Comparison of ENCODE assay signal across 8 cellular contexts in the genomic region with DNA sequence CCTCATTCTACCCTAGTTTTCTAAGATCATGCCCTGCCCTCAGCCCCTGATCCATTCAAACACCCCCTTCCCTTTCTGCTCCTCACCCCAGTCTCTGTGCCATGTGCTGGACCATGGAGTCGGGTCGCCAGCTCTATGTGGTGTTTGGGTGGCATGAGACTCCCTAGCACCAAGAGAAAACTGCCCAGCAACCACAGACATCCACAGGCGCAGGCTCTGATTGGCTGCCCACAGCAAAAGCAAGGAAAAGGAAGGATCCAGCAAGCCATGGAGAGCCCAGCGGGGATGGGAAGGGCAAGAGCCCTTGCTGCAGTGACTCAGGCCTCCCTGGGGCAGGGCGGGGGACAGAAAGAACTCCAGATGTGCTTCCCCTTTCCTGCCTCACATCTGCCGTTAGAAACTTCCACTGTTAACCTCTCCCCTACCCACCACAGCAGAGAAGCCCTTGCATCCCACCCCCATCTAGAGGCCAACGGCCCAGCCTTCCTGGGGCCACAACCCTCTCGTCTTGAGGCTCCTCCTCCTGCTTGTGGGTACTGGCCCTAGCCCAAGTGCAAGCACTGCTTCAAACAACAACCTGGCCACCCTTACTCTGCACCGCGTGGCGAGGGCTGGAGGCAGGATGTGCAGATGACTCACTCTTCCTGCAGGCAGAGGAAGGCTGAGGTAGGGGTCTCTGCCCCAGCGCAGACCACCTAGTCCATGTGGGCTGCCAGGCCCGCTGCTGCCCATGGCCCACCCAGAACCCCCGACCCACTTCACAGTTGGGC. TPM values are rescaled to one million over a fixed set of nuclear protein-coding genes. Genes with fewer than 3 reads are reported as not detected.
DNase-seq lines count a peak whose midpoint lies in the region; ATAC-seq and TF ChIP-seq lines count a peak whose summit lies in the region.

No MANE protein-coding gene starts in this region.

- dilution Hi-C loops in IMR-90 (cut with HindIII; ENCODE audit: low sequenced_read_pairs, unreplicated experiment), result no loop called here

- peak overlapping the region; percentile 84 for H3K14ac ChIP-seq in IMR-90 (replicated peaks; ENCODE audit: low read depth, low read length)

- H2BK20ac ChIP-seq in IMR-90 (ENCODE audit: low read depth, low read length), result peak overlapping the region; percentile 81

- intact Hi-C loops in IMR-90 (cut with micrococcal nuclease), result no loop called here
- intact Hi-C loops in left ventricle myocardium superior (cut with micrococcal nuclease), result no loop called here

- peak overlapping the region; percentile 82 for H2AFZ ChIP-seq in IMR-90 (replicated peaks; ENCODE audit: low read length, poor library complexity)

- peak overlapping the region; percentile 55 for H4K5ac ChIP-seq in IMR-90 (ENCODE audit: low read depth, low read length)

- peak overlapping the region; percentile 99 for H2AK5ac ChIP-seq in IMR-90 (ENCODE audit: low read depth, low read length)

- BruUV-seq in IMR-90 (replicated peaks; lab: Mats Ljungman, UMichigan), result no TSS peak

- H3K27ac ChIP-seq in C4-2B (peak overlapping the region; percentile 83), IMR-90 (ENCODE audit: insufficient read depth, low read length) (peak overlapping the region; percentile 78), angular gyrus (ENCODE audit: low read depth, low read length) (peak overlapping the region; percentile 65)

- H3K27me3 Mint-ChIP-seq in T-cell, result no peaks in the 10 kb centered on the region

- H3K36me3 Mint-ChIP-seq in T-cell, result peaks cover 15% of the 10 kb centered on the region

- peak overlapping the region; percentile 47 for H3K9ac ChIP-seq in IMR-90 (ENCODE audit: low read depth, low read length)

- no peaks in the 10 kb centered on the region for H3K9me3 ChIP-seq in IMR-90 (ENCODE audit: control insufficient read depth, insufficient read depth, low read length)

- H3K27ac Mint-ChIP-seq in T-cell, result peak overlapping the region; percentile 97 to 99

- H3K4me1 ChIP-seq in IMR-90 (ENCODE audit: control insufficient read depth, insufficient read depth, low read length), result peaks cover 40% of the 10 kb centered on the region

- peaks cover 27% of the 10 kb centered on the region for H3K9me1 ChIP-seq in IMR-90 (ENCODE audit: insufficient read depth, low read length)

- in situ Hi-C loops in IMR-90 (cut with MboI; ENCODE audit: low sequenced_read_pairs), result loop anchor here (5.0 kb wide), 1 partner anchor 159 kb away; no protein-coding TSS in a partner anchor

- ATAC-seq in GM19452 (IDR thresholded peaks at IDR 0.05; ENCODE audit: unreplicated experiment) (peak; percentile 43), IMR-90 (ENCODE audit: low read depth) (peak; percentile 57), T-cell (replicated peaks in 1 of 4) (peak; percentile 53 to 79 (median 76)), left ventricle myocardium superior (peak; percentile 63), HG02970 (IDR thresholded peaks at IDR 0.05; ENCODE audit: low FRiP score, unreplicated experiment) (no peak)

- WGBS in IMR-90 (ENCODE audit: extremely low coverage in 2 of 2, insufficient read length in 1 of 2), 2 experiments, result 0% methylated on average over 4 of the region's 14 CpGs; no CpG with 5 or more reads in 1 of the 2 experiments

- H3K9me3 Mint-ChIP-seq in T-cell, result no peaks in the 10 kb centered on the region

- H3K79me1 ChIP-seq in IMR-90 (ENCODE audit: low read depth in 1 of 2, low read length in 2 of 2), result peaks cover 21 to 51% of the 10 kb centered on the region in 2 experiments

- H3K4me3 ChIP-seq in IMR-90 (ENCODE audit: insufficient read depth, low read depth, low read length) (peak overlapping the region; percentile 3; the same call in 1 of the 2 replicates), retinal pigment epithelial cell (ENCODE audit: low read length) (peak overlapping the region; percentile 12)

- POLR2A ChIA-PET in IMR-90 (lab: Charles Lee; ENCODE audit: unreplicated experiment) (no interaction called here), T-cell (lab: Charles Lee) (interaction anchor here (0.6 to 6.5 kb wide), 10 partner anchors 11 to 300 kb away, joined by 3 to 98 read pairs (median 8); partner anchors contain the start of genes TUT1 (in 2 of the 2), AHNAK (in 1 of the 2), C11orf98 (in 1 of the 2) and CSKMT (in 1 of the 2))

- peaks cover 34% of the 10 kb centered on the region for H4K20me1 ChIP-seq in IMR-90 (ENCODE audit: insufficient read depth, low read length)

- peaks cover 19% of the 10 kb centered on the region for H3K36me3 ChIP-seq in IMR-90 (ENCODE audit: control insufficient read depth, insufficient read depth, low read length)

- H3K27me3 ChIP-seq in IMR-90 (ENCODE audit: control insufficient read depth, insufficient read depth, low read length), result no peaks in the 10 kb centered on the region

- H3K4me2 ChIP-seq in IMR-90 (ENCODE audit: low read depth, low read length), result peak overlapping the region; percentile 75

- H2BK15ac ChIP-seq in IMR-90 (ENCODE audit: low read depth, low read length), result peak overlapping the region; percentile 75; the same call in 2 of the 3 replicates

- peak overlapping the region; percentile 95 for H3K4ac ChIP-seq in IMR-90 (ENCODE audit: low read depth, low read length)

- no peak; the same call in 1 of the 2 replicates for TF ChIP-seq RAD21 in IMR-90 (IDR thresholded peaks at IDR 0.05; ENCODE audit: low read length)

- peak overlapping the region; percentile 87 for H2BK120ac ChIP-seq in IMR-90 (ENCODE audit: low read depth, low read length)

- peak overlapping the region; percentile 92 for H2AK9ac ChIP-seq in IMR-90 (replicated peaks; ENCODE audit: low read depth, low read length, poor library complexity)

- CTCF ChIA-PET in IMR-90 (lab: Yijun Ruan, JAX), result interaction anchor here (0.6 to 2.7 kb wide), 5 partner anchors 14 to 162 kb away, joined by 3 to 9 read pairs (median 6); no protein-coding TSS in a partner anchor
- CTCF ChIA-PET in T-cell (lab: Charles Lee), result interaction anchor here (0.5 to 5.2 kb wide), 12 partner anchors 9 to 132 kb away, joined by 3 to 63 read pairs (median 6); partner anchors contain the start of genes AHNAK (in 1 of the 2) and EEF1G (in 1 of the 2)

- H3K18ac ChIP-seq in IMR-90 (ENCODE audit: low read depth, low read length), result peak overlapping the region; percentile 72

- TF ChIP-seq CTCF in C4-2B (conservative IDR thresholded peaks at IDR 0.05) (no peak), IMR-90 (conservative IDR thresholded peaks at IDR 0.05; ENCODE audit: low read depth, low read length) (no peak), retinal pigment epithelial cell (conservative IDR thresholded peaks at IDR 0.05; ENCODE audit: low read depth, low read length) (no peak)

- H3K23ac ChIP-seq in IMR-90 (ENCODE audit: low read depth, low read length), result peak overlapping the region; percentile 77

- peak overlapping the region; percentile 71 to 82 (median 77) for H3K4me3 Mint-ChIP-seq in T-cell

- DNase-seq in IMR-90 (peak; percentile 95), T-cell (peak; percentile 65 to 89 (median 80)), left ventricle myocardium superior (peak; percentile 90), retinal pigment epithelial cell (ENCODE audit: low read depth) (peak; percentile 82)

- no peak for TF ChIP-seq POLR2A in IMR-90 (IDR thresholded peaks at IDR 0.05; ENCODE audit: low read depth, low read length)

- H4K8ac ChIP-seq in IMR-90 (ENCODE audit: low read depth in 2 of 2, low read length in 2 of 2), result peak overlapping the region; percentile 1 to 87

- peak overlapping the region; percentile 87 for H2BK5ac ChIP-seq in IMR-90 (ENCODE audit: low read depth, low read length, poor library complexity, severe bottlenecking)

- peak overlapping the region; percentile 85 for H4K91ac ChIP-seq in IMR-90 (ENCODE audit: insufficient read depth, low read depth, low read length)

- peaks cover 90 to 96% (median 91%) of the 10 kb centered on the region in 3 donors for H3K4me1 Mint-ChIP-seq in T-cell

- peak overlapping the region; percentile 83 for H3K56ac ChIP-seq in IMR-90 (ENCODE audit: extremely low read depth, insufficient read depth, low read length)

TF ChIP-seq in IMR-90, 13 proteins besides CTCF, POLR2A, EP300 and RAD21 (continues in another document):
- TF ChIP-seq RCOR1 (IDR thresholded peaks at IDR 0.05; ENCODE audit: insufficient replicate concordance, low read length) (no peak), BHLHE40 (IDR thresholded peaks at IDR 0.05; ENCODE audit: low read depth, low read length) (peak; percentile 88)

RNA-seq across cellular contexts. Expression of gene AHNAK, which starts 9.7 kb away (rescaled TPM):
- 695 and 735 TPM in 2 replicates for total RNA-seq in IMR-90 (2012; rRNA removed)
- polyA plus RNA-seq in IMR-90 (2012; rRNA removed), result 80.7 and 95.1 TPM in 2 replicates
- 22.8 and 36.6 TPM in 2 replicates for polyA plus RNA-seq in IMR-90 (2012; cell fraction: cytosol; rRNA removed)
- 45.0 and 186 TPM in 2 replicates for polyA plus RNA-seq in IMR-90 (2012; cell fraction: nucleus; rRNA removed; ENCODE audit: low replicate concordance)
- 100 to 1,000 TPM; 267 to 636 (median 395) TPM for total RNA-seq in T-cell
- total RNA-seq in left ventricle myocardium superior, result 354 TPM

RNA-seq across cellular contexts. Expression of gene EEF1G, which starts 17.4 kb away (rescaled TPM):
- total RNA-seq in IMR-90 (2012; rRNA removed), result 1,598 and 1,857 TPM in 2 replicates
- polyA plus RNA-seq in IMR-90 (2012; rRNA removed), result 1,684 and 1,697 TPM in 2 replicates
- 1,447 and 1,704 TPM in 2 replicates for polyA plus RNA-seq in IMR-90 (2012; cell fraction: cytosol; rRNA removed)
- polyA plus RNA-seq in IMR-90 (2012; cell fraction: nucleus; rRNA removed; ENCODE audit: low replicate concordance), result 506 and 710 TPM in 2 replicates
- total RNA-seq in T-cell, result 1,000 to 10,000 TPM; 1,908 to 2,187 (median 2,119) TPM
- total RNA-seq in left ventricle myocardium superior, result 804 TPM

RNA-seq across cellular contexts. Expression of gene TUT1, which starts 35.0 kb away (rescaled TPM):
- 3.3 and 4.3 TPM in 2 replicates for total RNA-seq in IMR-90 (2012; rRNA removed)
- 10.1 TPM in 2 replicates for polyA plus RNA-seq in IMR-90 (2012; rRNA removed)
- polyA plus RNA-seq in IMR-90 (2012; cell fraction: cytosol; rRNA removed), result 8.4 and 9.3 TPM in 2 replicates
- 42.6 and 48.7 TPM in 2 replicates for polyA plus RNA-seq in IMR-90 (2012; cell fraction: nucleus; rRNA removed; ENCODE audit: low replicate concordance)
- total RNA-seq in T-cell, result 10 to 100 TPM; 35.2 to 56.0 (median 42.9) TPM
- total RNA-seq in left ventricle myocardium superior, result 12.3 TPM

RNA-seq across cellular contexts. Expression of gene MTA2, which starts 45.4 kb away (rescaled TPM):
- total RNA-seq in IMR-90 (2012; rRNA removed) (126 and 136 TPM in 2 replicates), T-cell (100 to 1,000 TPM; 151 to 185 (median 184) TPM), left ventricle myocardium superior (33.1 TPM)
- 28.0 and 34.8 TPM in 2 replicates for polyA plus RNA-seq in IMR-90 (2012; rRNA removed)
- 14.4 and 18.0 TPM in 2 replicates for polyA plus RNA-seq in IMR-90 (2012; cell fraction: cytosol; rRNA removed)
- polyA plus RNA-seq in IMR-90 (2012; cell fraction: nucleus; rRNA removed; ENCODE audit: low replicate concordance), result 35.6 and 60.7 TPM in 2 replicates

RNA-seq across cellular contexts. Expression of gene EML3, which starts 56.3 kb away (rescaled TPM):
- total RNA-seq in IMR-90 (2012; rRNA removed) (4.4 and 5.0 TPM in 2 replicates), T-cell (100 to 1,000 TPM; 160 to 372 (median 328) TPM), left ventricle myocardium superior (12.9 TPM)
- 24.7 and 26.1 TPM in 2 replicates for polyA plus RNA-seq in IMR-90 (2012; rRNA removed)
- 13.6 and 18.0 TPM in 2 replicates for polyA plus RNA-seq in IMR-90 (2012; cell fraction: cytosol; rRNA removed)
- polyA plus RNA-seq in IMR-90 (2012; cell fraction: nucleus; rRNA removed; ENCODE audit: low replicate concordance), result 158 and 257 TPM in 2 replicates
